ENCODE assay signal across 9 cellular contexts in the genomic region with DNA sequence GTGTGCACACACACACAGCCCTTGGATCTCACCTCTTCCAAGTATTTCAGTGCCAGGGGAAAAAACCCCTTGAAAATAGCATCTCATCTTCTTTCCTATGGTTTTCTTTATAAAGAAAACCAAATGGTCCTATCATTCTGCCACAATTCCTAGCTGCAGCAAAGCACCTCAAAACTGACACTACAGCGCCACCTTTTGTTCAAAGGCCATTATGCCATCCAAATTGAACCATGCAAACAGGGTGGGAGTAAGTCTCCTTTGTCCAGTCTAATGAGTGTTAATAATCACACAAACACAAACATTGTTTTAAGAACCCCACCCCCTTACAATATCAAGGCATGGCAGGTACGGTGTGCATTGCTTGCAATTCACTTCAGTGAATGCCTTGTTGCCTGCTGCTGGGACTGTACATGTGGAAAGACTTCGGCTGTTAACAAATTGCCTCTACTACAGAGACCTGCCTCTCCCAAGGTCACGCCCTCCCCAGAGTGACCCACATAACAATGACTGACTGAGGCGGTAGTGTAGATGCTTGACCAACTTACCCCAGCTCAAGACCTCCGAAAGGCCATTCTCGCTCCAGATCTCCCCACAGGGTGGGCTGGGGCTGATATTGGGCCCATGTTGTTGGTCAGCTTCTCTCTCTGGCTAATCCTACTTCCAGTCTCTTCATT. TPM values are rescaled to one million over a fixed set of nuclear protein-coding genes. Genes with fewer than 3 reads are reported as not detected.
A peak's percentile ranks its signal among the peaks of the same experiment; 100 is the strongest.
DNase-seq lines count a peak whose midpoint lies in the region; ATAC-seq, FAIRE-seq and TF ChIP-seq lines count a peak whose summit lies in the region.
"Had no signal": no experiment of that assay in that cellular context is flagged by ENCODE, and none has a peak within 500 bp of the region (broad histone marks: within the 10 kb centered on the region; RNA-seq: fewer than 3 reads in every experiment).

No MANE protein-coding gene starts in this region.

- no peak overlapping the region for H3K4me3 ChIP-seq in SU-DHL-6 (ENCODE audit: insufficient read depth, low read length, poor library complexity, severe bottlenecking)
- H3K4me3 ChIP-seq in tibial artery: no peak overlapping the region
- H3K4me3 ChIP-seq in MG63: no peak overlapping the region

- no peaks in the 10 kb centered on the region for H4K20me1 ChIP-seq in SU-DHL-6 (ENCODE audit: low read depth, low read length)

- no peaks in the 10 kb centered on the region for H3K4me1 ChIP-seq in tibial artery
- H3K4me1 ChIP-seq: parathyroid adenoma had no signal

- TF ChIP-seq POLR2A in GM12892 (IDR thresholded peaks at IDR 0.05; ENCODE audit: low read depth, low read length): no peak

- H2AFZ ChIP-seq in SU-DHL-6 (ENCODE audit: low read depth, low read length, severe bottlenecking): no peak overlapping the region
- H2AFZ ChIP-seq: parathyroid adenoma had no signal

- no peaks in the 10 kb centered on the region for H3K79me2 ChIP-seq in SU-DHL-6 (ENCODE audit: insufficient read depth, low read length)
- H3K79me2 ChIP-seq: parathyroid adenoma had no signal

- no peak overlapping the region for H3K9ac ChIP-seq in SU-DHL-6 (ENCODE audit: low read length)
- H3K9ac ChIP-seq: parathyroid adenoma had no signal

- peak; percentile 58 for DNase-seq in COLO829 (ENCODE audit: low spot score)
- no peak for DNase-seq in GM12892 (ENCODE audit: insufficient read length)
- peak; percentile 50 for DNase-seq in globus pallidus (ENCODE audit: low spot score)
- no peak for DNase-seq in tibial artery
- no peak for DNase-seq in MG63
- no peak for DNase-seq in cortex of kidney (lab: John Stamatoyannopoulos, UW)

- ATAC-seq in HG03521 (IDR thresholded peaks at IDR 0.05; ENCODE audit: unreplicated experiment): peak; percentile 46

- H3K27me3 ChIP-seq in SU-DHL-6 (ENCODE audit: low read length) (no peaks in the 10 kb centered on the region), tibial artery (peaks cover 0 to 3% of the 10 kb centered on the region in 2 donors), MG63 (peaks cover 2% of the 10 kb centered on the region; the same call in 1 of the 2 replicates)

- H3K27ac ChIP-seq in SU-DHL-6 (ENCODE audit: low read depth, low read length): no peak overlapping the region
- no peak overlapping the region for H3K27ac ChIP-seq in tibial artery
- H3K27ac ChIP-seq: parathyroid adenoma had no signal

- H3K9me3 ChIP-seq in SU-DHL-6 (ENCODE audit: insufficient read depth, low read length) (no peaks in the 10 kb centered on the region), tibial artery (no peaks in the 10 kb centered on the region), MG63 (no peaks in the 10 kb centered on the region)

- no peaks in the 10 kb centered on the region for H3F3A ChIP-seq in SU-DHL-6 (ENCODE audit: insufficient read depth)

- intact Hi-C loops in tibial artery (cut with DNase I; ENCODE audit: low total_unique reads): no loop called here

- H3K4me2 ChIP-seq in SU-DHL-6 (ENCODE audit: low read depth, low read length, poor library complexity, severe bottlenecking): no peak overlapping the region

- peak; percentile 17 for FAIRE-seq in GM12892 (lab: Jason Lieb, UNC)

- H3K9me2 ChIP-seq in SU-DHL-6 (replicated peaks; ENCODE audit: insufficient read depth, low read length): no peaks in the 10 kb centered on the region

- no peaks in the 10 kb centered on the region for H3K36me3 ChIP-seq in SU-DHL-6 (ENCODE audit: low read length)
- no peaks in the 10 kb centered on the region for H3K36me3 ChIP-seq in tibial artery
- no peaks in the 10 kb centered on the region for H3K36me3 ChIP-seq in MG63

- TF ChIP-seq CTCF in SU-DHL-6 (IDR thresholded peaks at IDR 0.05; ENCODE audit: insufficient read depth, low read length, poor library complexity, severe bottlenecking): peak; percentile 67
- peak; percentile 37 to 40 for TF ChIP-seq CTCF in tibial artery (IDR thresholded peaks at IDR 0.05)

RNA-seq across cellular contexts. Expression of gene FAM181B, which starts 31.7 kb away (rescaled TPM):
- polyA plus RNA-seq in GM12892 (2012; ENCODE audit: missing spikeins): not detected
- total RNA-seq in MG63 (2014; rRNA removed; shearing (Covaris generic); ENCODE audit: low replicate concordance): not detected in 2 replicates

Comparison
In these comparisons a context has a peak if more than half of its experiments do, and no peak if none do; other contexts are left out.
1. DNase-seq: peak in COLO829 (single experiment) and globus pallidus (single experiment); none in GM12892 (single experiment), tibial artery (0 of 2), MG63 (single experiment) and cortex of kidney (single experiment).